ENCODE assay signal across 1 cellular context in the genomic region with DNA sequence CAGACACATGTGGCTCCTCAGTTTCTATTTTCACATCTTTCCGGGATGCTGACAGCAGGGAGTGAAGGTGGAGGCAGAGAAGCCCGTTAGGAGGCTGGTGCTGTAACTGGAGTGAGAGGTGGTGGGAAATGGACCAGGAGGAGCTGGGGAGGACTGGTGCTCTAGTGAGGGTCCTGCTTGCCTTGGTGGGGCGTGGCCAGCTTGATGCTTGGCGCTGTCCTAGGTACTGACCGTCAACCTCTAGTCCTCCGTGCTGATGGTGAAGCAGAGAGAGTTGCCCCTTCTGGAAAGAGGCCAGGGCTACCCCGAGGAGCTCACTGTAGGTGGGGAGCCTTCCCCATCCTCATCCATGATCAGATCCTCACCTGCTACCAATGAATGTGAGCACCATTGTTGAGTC.
TF ChIP-seq lines count a peak whose summit lies in the region.

No MANE protein-coding gene starts in this region.

TF ChIP-seq in HepG2, 621 proteins besides CTCF, POLR2A, EP300 and RAD21:
- TF ChIP-seq JARID2 (CRISPR knock-in tag; IDR thresholded peaks at IDR 0.05; ENCODE audit: insufficient replicate concordance) (no peak), PCBP1 (IDR thresholded peaks at IDR 0.05; ENCODE audit: borderline replicate concordance, low read depth, low read length) (no peak), RARA (CRISPR knock-in tag; IDR thresholded peaks at IDR 0.05) (peak; percentile 16; the same call in 1 of the 2 replicates), ZNF773 (CRISPR knock-in tag; IDR thresholded peaks at IDR 0.05; ENCODE audit: borderline replicate concordance) (no peak), MATR3 (CRISPR knock-in tag; IDR thresholded peaks at IDR 0.05) (no peak), CBX1 (IDR thresholded peaks at IDR 0.05; ENCODE audit: low read depth) (no peak), ZNF30 (CRISPR knock-in tag; IDR thresholded peaks at IDR 0.05) (no peak), FUBP1 (CRISPR knock-in tag; IDR thresholded peaks at IDR 0.05; ENCODE audit: borderline replicate concordance) (no peak), LCORL (IDR thresholded peaks at IDR 0.05) (no peak), LCORL (CRISPR knock-in tag; IDR thresholded peaks at IDR 0.05) (no peak), ZNF274 (CRISPR knock-in tag; IDR thresholded peaks at IDR 0.05) (no peak), ZNF101 (CRISPR knock-in tag; IDR thresholded peaks at IDR 0.05; ENCODE audit: borderline replicate concordance, low read depth) (no peak), GZF1 (CRISPR knock-in tag; IDR thresholded peaks at IDR 0.05) (no peak), MAF1 (CRISPR knock-in tag; IDR thresholded peaks at IDR 0.05; ENCODE audit: borderline replicate concordance) (no peak), SNAI1 (CRISPR knock-in tag; IDR thresholded peaks at IDR 0.05; ENCODE audit: borderline replicate concordance) (no peak), MAFG (CRISPR knock-in tag; IDR thresholded peaks at IDR 0.05) (no peak), BATF2 (CRISPR knock-in tag; IDR thresholded peaks at IDR 0.05) (no peak), SIN3A (IDR thresholded peaks at IDR 0.05; ENCODE audit: borderline replicate concordance, low read depth, low read length) (peak; percentile 85; the same call in 1 of the 2 replicates), SMARCC2 (IDR thresholded peaks at IDR 0.05) (no peak), ZNF670 (CRISPR knock-in tag; IDR thresholded peaks at IDR 0.05; ENCODE audit: borderline replicate concordance) (no peak), ZEB1 (IDR thresholded peaks at IDR 0.05; ENCODE audit: insufficient replicate concordance, low read depth) (no peak), PITX1 (CRISPR knock-in tag; IDR thresholded peaks at IDR 0.05) (no peak), ZNF639 (CRISPR knock-in tag; conservative IDR thresholded peaks at IDR 0.05) (no peak), ZNF720 (CRISPR knock-in tag; IDR thresholded peaks at IDR 0.05) (no peak), CEBPB (IDR thresholded peaks at IDR 0.05; ENCODE audit: borderline replicate concordance, low read depth, low read length) (no peak), MIER2 (CRISPR knock-in tag; IDR thresholded peaks at IDR 0.05) (peak; percentile 93), HES4 (CRISPR knock-in tag; IDR thresholded peaks at IDR 0.05; ENCODE audit: borderline replicate concordance) (no peak), ZMYM2 (CRISPR knock-in tag; IDR thresholded peaks at IDR 0.05) (no peak), ZKSCAN5 (CRISPR knock-in tag; IDR thresholded peaks at IDR 0.05) (no peak), MED8 (CRISPR knock-in tag; IDR thresholded peaks at IDR 0.05; ENCODE audit: insufficient replicate concordance) (no peak), SAP130 (CRISPR knock-in tag; IDR thresholded peaks at IDR 0.05; ENCODE audit: low read depth) (peak; percentile 66), GFI1 (CRISPR knock-in tag; IDR thresholded peaks at IDR 0.05; ENCODE audit: borderline replicate concordance) (no peak), NFE2L2 (IDR thresholded peaks at IDR 0.05; ENCODE audit: low read length) (no peak), RFX5 (IDR thresholded peaks at IDR 0.05; ENCODE audit: low read depth, low read length) (no peak), SPEN (CRISPR knock-in tag; IDR thresholded peaks at IDR 0.05; ENCODE audit: low read depth) (no peak), RBFOX2 (IDR thresholded peaks at IDR 0.05; ENCODE audit: low read depth, low read length) (no peak), BCL3 (CRISPR knock-in tag; IDR thresholded peaks at IDR 0.05) (no peak), RFX1 (IDR thresholded peaks at IDR 0.05) (no peak), YEATS4 (CRISPR knock-in tag; IDR thresholded peaks at IDR 0.05; ENCODE audit: borderline replicate concordance) (no peak), ZNF850 (CRISPR knock-in tag; conservative IDR thresholded peaks at IDR 0.05) (no peak), CBFB (CRISPR knock-in tag; IDR thresholded peaks at IDR 0.05) (no peak), ZNF510 (CRISPR knock-in tag; IDR thresholded peaks at IDR 0.05; ENCODE audit: low read depth) (no peak), SALL1 (CRISPR knock-in tag; IDR thresholded peaks at IDR 0.05) (peak; percentile 35; the same call in 1 of the 2 replicates), AGO2 (optimal IDR thresholded peaks at IDR 0.05; ENCODE audit: low read depth, low read length) (no peak), KAT8 (CRISPR knock-in tag; IDR thresholded peaks at IDR 0.05) (no peak), ZNF546 (CRISPR knock-in tag; conservative IDR thresholded peaks at IDR 0.05) (no peak), ASH2L (IDR thresholded peaks at IDR 0.05; ENCODE audit: insufficient read length, low read depth, low read length) (no peak)
- TF ChIP-seq, protein P1, sequence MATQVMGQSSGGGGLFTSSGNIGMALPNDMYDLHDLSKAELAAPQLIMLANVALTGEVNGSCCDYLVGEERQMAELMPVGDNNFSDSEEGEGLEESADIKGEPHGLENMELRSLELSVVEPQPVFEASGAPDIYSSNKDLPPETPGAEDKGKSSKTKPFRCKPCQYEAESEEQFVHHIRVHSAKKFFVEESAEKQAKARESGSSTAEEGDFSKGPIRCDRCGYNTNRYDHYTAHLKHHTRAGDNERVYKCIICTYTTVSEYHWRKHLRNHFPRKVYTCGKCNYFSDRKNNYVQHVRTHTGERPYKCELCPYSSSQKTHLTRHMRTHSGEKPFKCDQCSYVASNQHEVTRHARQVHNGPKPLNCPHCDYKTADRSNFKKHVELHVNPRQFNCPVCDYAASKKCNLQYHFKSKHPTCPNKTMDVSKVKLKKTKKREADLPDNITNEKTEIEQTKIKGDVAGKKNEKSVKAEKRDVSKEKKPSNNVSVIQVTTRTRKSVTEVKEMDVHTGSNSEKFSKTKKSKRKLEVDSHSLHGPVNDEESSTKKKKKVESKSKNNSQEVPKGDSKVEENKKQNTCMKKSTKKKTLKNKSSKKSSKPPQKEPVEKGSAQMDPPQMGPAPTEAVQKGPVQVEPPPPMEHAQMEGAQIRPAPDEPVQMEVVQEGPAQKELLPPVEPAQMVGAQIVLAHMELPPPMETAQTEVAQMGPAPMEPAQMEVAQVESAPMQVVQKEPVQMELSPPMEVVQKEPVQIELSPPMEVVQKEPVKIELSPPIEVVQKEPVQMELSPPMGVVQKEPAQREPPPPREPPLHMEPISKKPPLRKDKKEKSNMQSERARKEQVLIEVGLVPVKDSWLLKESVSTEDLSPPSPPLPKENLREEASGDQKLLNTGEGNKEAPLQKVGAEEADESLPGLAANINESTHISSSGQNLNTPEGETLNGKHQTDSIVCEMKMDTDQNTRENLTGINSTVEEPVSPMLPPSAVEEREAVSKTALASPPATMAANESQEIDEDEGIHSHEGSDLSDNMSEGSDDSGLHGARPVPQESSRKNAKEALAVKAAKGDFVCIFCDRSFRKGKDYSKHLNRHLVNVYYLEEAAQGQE (IDR thresholded peaks at IDR 0.05; ENCODE audit: borderline replicate concordance in 1 of 2, low read depth in 1 of 2, low read length in 2 of 2), result peak; percentile 87 to 94
- TF ChIP-seq, protein P2, sequence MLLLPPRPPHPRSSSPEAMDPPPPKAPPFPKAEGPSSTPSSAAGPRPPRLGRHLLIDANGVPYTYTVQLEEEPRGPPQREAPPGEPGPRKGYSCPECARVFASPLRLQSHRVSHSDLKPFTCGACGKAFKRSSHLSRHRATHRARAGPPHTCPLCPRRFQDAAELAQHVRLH (CRISPR knock-in tag; IDR thresholded peaks at IDR 0.05; ENCODE audit: borderline replicate concordance, low read depth), result no peak
- TF ChIP-seq, protein P3, sequence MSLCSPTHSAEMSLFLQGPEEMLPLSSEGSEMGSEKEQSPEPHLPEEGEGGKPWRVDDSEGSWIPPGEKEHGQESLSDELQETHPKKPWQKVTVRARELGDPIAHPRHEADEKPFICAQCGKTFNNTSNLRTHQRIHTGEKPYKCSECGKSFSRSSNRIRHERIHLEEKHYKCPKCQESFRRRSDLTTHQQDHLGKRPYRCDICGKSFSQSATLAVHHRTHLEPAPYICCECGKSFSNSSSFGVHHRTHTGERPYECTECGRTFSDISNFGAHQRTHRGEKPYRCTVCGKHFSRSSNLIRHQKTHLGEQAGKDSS (CRISPR knock-in tag; IDR thresholded peaks at IDR 0.05; ENCODE audit: borderline replicate concordance, low read depth), result no peak
- TF ChIP-seq, protein P4, sequence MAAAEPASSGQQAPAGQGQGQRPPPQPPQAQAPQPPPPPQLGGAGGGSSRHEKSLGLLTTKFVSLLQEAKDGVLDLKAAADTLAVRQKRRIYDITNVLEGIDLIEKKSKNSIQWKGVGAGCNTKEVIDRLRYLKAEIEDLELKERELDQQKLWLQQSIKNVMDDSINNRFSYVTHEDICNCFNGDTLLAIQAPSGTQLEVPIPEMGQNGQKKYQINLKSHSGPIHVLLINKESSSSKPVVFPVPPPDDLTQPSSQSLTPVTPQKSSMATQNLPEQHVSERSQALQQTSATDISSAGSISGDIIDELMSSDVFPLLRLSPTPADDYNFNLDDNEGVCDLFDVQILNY (CRISPR knock-in tag; conservative IDR thresholded peaks at IDR 0.05), result 0 out of 2 replicates have a peak, but pooled peaks have one; percentile 25
- TF ChIP-seq, protein P5, sequence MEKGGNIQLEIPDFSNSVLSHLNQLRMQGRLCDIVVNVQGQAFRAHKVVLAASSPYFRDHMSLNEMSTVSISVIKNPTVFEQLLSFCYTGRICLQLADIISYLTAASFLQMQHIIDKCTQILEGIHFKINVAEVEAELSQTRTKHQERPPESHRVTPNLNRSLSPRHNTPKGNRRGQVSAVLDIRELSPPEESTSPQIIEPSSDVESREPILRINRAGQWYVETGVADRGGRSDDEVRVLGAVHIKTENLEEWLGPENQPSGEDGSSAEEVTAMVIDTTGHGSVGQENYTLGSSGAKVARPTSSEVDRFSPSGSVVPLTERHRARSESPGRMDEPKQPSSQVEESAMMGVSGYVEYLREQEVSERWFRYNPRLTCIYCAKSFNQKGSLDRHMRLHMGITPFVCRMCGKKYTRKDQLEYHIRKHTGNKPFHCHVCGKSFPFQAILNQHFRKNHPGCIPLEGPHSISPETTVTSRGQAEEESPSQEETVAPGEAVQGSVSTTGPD (CRISPR knock-in tag; IDR thresholded peaks at IDR 0.05), result no peak
- TF ChIP-seq, protein P6, sequence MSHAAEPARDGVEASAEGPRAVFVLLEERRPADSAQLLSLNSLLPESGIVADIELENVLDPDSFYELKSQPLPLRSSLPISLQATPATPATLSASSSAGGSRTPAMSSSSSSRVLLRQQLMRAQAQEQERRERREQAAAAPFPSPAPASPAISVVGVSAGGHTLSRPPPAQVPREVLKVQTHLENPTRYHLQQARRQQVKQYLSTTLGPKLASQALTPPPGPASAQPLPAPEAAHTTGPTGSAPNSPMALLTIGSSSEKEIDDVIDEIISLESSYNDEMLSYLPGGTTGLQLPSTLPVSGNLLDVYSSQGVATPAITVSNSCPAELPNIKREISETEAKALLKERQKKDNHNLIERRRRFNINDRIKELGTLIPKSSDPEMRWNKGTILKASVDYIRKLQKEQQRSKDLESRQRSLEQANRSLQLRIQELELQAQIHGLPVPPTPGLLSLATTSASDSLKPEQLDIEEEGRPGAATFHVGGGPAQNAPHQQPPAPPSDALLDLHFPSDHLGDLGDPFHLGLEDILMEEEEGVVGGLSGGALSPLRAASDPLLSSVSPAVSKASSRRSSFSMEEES (CRISPR knock-in tag; IDR thresholded peaks at IDR 0.05), result no peak
- TF ChIP-seq, protein P7, sequence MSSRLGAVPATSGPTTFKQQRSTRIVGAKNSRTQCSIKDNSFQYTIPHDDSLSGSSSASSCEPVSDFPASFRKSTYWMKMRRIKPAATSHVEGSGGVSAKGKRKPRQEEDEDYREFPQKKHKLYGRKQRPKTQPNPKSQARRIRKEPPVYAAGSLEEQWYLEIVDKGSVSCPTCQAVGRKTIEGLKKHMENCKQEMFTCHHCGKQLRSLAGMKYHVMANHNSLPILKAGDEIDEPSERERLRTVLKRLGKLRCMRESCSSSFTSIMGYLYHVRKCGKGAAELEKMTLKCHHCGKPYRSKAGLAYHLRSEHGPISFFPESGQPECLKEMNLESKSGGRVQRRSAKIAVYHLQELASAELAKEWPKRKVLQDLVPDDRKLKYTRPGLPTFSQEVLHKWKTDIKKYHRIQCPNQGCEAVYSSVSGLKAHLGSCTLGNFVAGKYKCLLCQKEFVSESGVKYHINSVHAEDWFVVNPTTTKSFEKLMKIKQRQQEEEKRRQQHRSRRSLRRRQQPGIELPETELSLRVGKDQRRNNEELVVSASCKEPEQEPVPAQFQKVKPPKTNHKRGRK (CRISPR knock-in tag; IDR thresholded peaks at IDR 0.05), result no peak
TF ChIP-seq in HepG2: peak in this region for 7.
